In genomic region chr3:124793054-124793740, GRCh38 we compare ENCODE assay signal across 13 cellular contexts.
DNase-seq lines count a peak whose midpoint lies in the region; ATAC-seq and TF ChIP-seq lines count a peak whose summit lies in the region.
"Had no signal": no experiment of that assay in that cellular context is flagged by ENCODE, and none has a peak within 500 bp of the region (broad histone marks: within the 10 kb centered on the region; RNA-seq: fewer than 3 reads in every experiment).

No MANE protein-coding gene starts in this region.

- BruUV-seq in MCF 10A (replicated peaks; lab: Mats Ljungman, UMichigan) = no TSS peak

- H3K4me1 ChIP-seq in left ventricle myocardium inferior = peaks cover 48% of the 10 kb centered on the region
- H3K4me1 ChIP-seq in left lung = peaks cover 8 to 9% of the 10 kb centered on the region in 2 donors
- peaks cover 51% of the 10 kb centered on the region for H3K4me1 ChIP-seq in vagina

- intact Hi-C loops in left ventricle myocardium inferior (cut with micrococcal nuclease) = no loop called here
- intact Hi-C loops in left ventricle myocardium superior (cut with micrococcal nuclease) = no loop called here
- intact Hi-C loops in MCF 10A (cut with micrococcal nuclease) = loop anchor here (5.0 kb wide), 1 partner anchor 54 kb away; no protein-coding TSS in a partner anchor
- intact Hi-C loops in left lung (cut with DNase I) = no loop called here
- intact Hi-C loops in vagina (cut with DNase I) = no loop called here

- ATAC-seq in left ventricle myocardium superior (no peak), left lung (peak; percentile 7)

- no peak overlapping the region for H3K4me3 ChIP-seq in left ventricle myocardium inferior
- no peak overlapping the region for H3K4me3 ChIP-seq in left lung
- no peak overlapping the region for H3K4me3 ChIP-seq in vagina

- peak overlapping the region; percentile 30 for H3K4me3 Mint-ChIP-seq in MCF 10A (ENCODE audit: unreplicated experiment)
- H3K4me3 Mint-ChIP-seq: activated T-helper 1 cell treated with anti-CD3 and anti-CD28 coated beads, Interleukin-12 subunit alpha, Interleukin-12 subunit beta, Interleukin-2, Interleukin-4 antibody, amounts not matched to agents 30 ng/mL and 10 ng/mL and 1 ng/mL, durations not matched to agents 14 hours and 24 hours and 36 hours; immature natural killer cell had no signal

- H3K27me3 ChIP-seq in left ventricle myocardium inferior (ENCODE audit: low read depth) (no peaks in the 10 kb centered on the region), left lung (no peaks in the 10 kb centered on the region), vagina (no peaks in the 10 kb centered on the region)

- TF ChIP-seq CTCF in left ventricle myocardium inferior (IDR thresholded peaks at IDR 0.05; ENCODE audit: borderline replicate concordance) (no peak), MCF 10A (IDR thresholded peaks at IDR 0.05; ENCODE audit: unreplicated experiment) (no peak), left lung (IDR thresholded peaks at IDR 0.05) (no peak), vagina (IDR thresholded peaks at IDR 0.05) (no peak)

- DNase-seq in left ventricle myocardium inferior (no peak), left ventricle myocardium superior (no peak), MCF 10A (ENCODE audit: unreplicated experiment) (peak; percentile 68), left lung (no peak), vagina (ENCODE audit: extremely low spot score in 2 of 2) (no peak), T-helper 9 cell (no peak), NCI-H2196 treated with DMSO at 0.1 percent for 48 hours (lab: John Stamatoyannopoulos, UW; ENCODE audit: unreplicated experiment) (no peak), GM19238 (ENCODE audit: insufficient read length, low spot score) (no peak)
- DNase-seq: activated CD4-positive, alpha-beta T cell treated with anti-CD3 and anti-CD28 coated beads for 48 hours; immature natural killer cell; NCI-H1694; NCI-H82 had no signal

- no peaks in the 10 kb centered on the region for H3K27me3 Mint-ChIP-seq in MCF 10A (ENCODE audit: insufficient read depth, unreplicated experiment)

- CTCF ChIA-PET in MCF 10A (lab: Yijun Ruan, JAX) = interaction anchor here (0.6 to 1.3 kb wide), 2 partner anchors 108 to 275 kb away, joined by 3 to 4 read pairs; no protein-coding TSS in a partner anchor

- peaks cover 9% of the 10 kb centered on the region for H3K36me3 Mint-ChIP-seq in MCF 10A (ENCODE audit: insufficient read depth, unreplicated experiment)
- H3K36me3 Mint-ChIP-seq: immature natural killer cell had no signal

- no peaks in the 10 kb centered on the region for H3K9me3 Mint-ChIP-seq in MCF 10A (ENCODE audit: unreplicated experiment)
- H3K9me3 Mint-ChIP-seq: activated T-helper 1 cell treated with anti-CD3 and anti-CD28 coated beads, Interleukin-12 subunit alpha, Interleukin-12 subunit beta, Interleukin-2, Interleukin-4 antibody, amounts not matched to agents 30 ng/mL and 10 ng/mL and 1 ng/mL, durations not matched to agents 14 hours and 24 hours and 36 hours; immature natural killer cell had no signal

- H3K27ac ChIP-seq in left ventricle myocardium inferior (replicated peaks) = peak overlapping the region; percentile 71
- H3K27ac ChIP-seq in left lung = peak overlapping the region in 1 of 2 donors; percentile 76
- peak overlapping the region; percentile 89 for H3K27ac ChIP-seq in vagina

- no peak for TF ChIP-seq POLR2A in vagina (IDR thresholded peaks at IDR 0.05)

- H3K4me1 Mint-ChIP-seq in MCF 10A (ENCODE audit: insufficient read depth, unreplicated experiment) = peaks cover 22% of the 10 kb centered on the region

- H3K9me3 ChIP-seq in left ventricle myocardium inferior (replicated peaks) = no peaks in the 10 kb centered on the region
- H3K9me3 ChIP-seq in left lung = no peaks in the 10 kb centered on the region
- H3K9me3 ChIP-seq in vagina = no peaks in the 10 kb centered on the region

- H3K27ac Mint-ChIP-seq in MCF 10A (ENCODE audit: low read depth, unreplicated experiment) = peak overlapping the region; percentile 91
- H3K27ac Mint-ChIP-seq: activated T-helper 1 cell treated with anti-CD3 and anti-CD28 coated beads, Interleukin-12 subunit alpha, Interleukin-12 subunit beta, Interleukin-2, Interleukin-4 antibody, amounts not matched to agents 30 ng/mL and 10 ng/mL and 1 ng/mL, durations not matched to agents 14 hours and 24 hours and 36 hours; immature natural killer cell had no signal

- POLR2A ChIA-PET in MCF 10A (lab: Yijun Ruan, JAX) = interaction anchor here (0.5 to 3.1 kb wide), 9 partner anchors 12 to 755 kb away, joined by 3 to 7 read pairs (median 4); partner anchors contain the start of gene ITGB5

- peaks cover 36% of the 10 kb centered on the region for H3K36me3 ChIP-seq in left ventricle myocardium inferior
- peaks cover 0 to 6% of the 10 kb centered on the region in 2 donors for H3K36me3 ChIP-seq in left lung
- peaks cover 0 to 20% of the 10 kb centered on the region in 2 donors for H3K36me3 ChIP-seq in vagina
